8 cellular contexts compared by ENCODE assay signal in genomic region chr3:85142626-85143025, GRCh38.
"Had no signal": no experiment of that assay in that cellular context is flagged by ENCODE, and none has a peak within 500 bp of the region (broad histone marks: within the 10 kb centered on the region; RNA-seq: fewer than 3 reads in every experiment).

No MANE protein-coding gene starts in this region.

- FAIRE-seq: H1, H54, HTR-8/SVneo, K562 had no signal

- DNase-seq: H9, HCEC 1CT, IMR-90, KG1 had no signal
